In the genomic region with DNA sequence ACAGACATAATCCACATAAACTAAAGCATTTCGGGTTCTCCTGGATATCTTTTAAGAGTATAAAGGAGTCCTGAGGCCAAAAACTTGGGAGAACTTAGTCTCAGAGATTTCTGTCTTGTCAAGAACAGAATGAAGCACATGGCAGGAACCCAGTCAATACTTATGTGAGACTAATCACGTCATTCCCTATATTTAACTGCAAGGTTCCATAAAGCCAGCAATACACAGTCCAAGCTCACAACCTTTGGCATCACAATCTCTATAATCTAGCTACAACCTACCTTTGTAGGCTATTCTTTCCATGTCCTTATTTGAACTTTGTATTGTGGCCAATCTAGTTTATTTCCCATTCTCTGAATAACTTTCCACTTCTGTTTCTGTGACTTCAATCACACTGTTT, we compare ENCODE assay signal across 30 cellular contexts.
A peak's percentile ranks its signal among the peaks of the same experiment; 100 is the strongest.
DNase-seq lines count a peak whose midpoint lies in the region; ATAC-seq, FAIRE-seq and TF ChIP-seq lines count a peak whose summit lies in the region.
"Had no signal": no experiment of that assay in that cellular context is flagged by ENCODE, and none has a peak within 500 bp of the region (broad histone marks: within the 10 kb centered on the region; RNA-seq: fewer than 3 reads in every experiment).

No MANE protein-coding gene starts in this region.

- H3K9ac ChIP-seq in SK-N-MC (ENCODE audit: insufficient read length): no peak overlapping the region
- H3K9ac ChIP-seq: GM23248 had no signal

- no peak for DNase-seq in Right ventricle myocardium superior
- no peak for DNase-seq in right atrium auricular region (ENCODE audit: low spot score)
- DNase-seq in SK-N-MC (ENCODE audit: low read depth, low spot score): no peak
- DNase-seq in left colon: no peak
- peak; percentile 89 for DNase-seq in small intestine
- no peak for DNase-seq in HPDE6-E6E7 (ENCODE audit: extremely low spot score)
- no peak for DNase-seq in OCI-M2 (lab: John Stamatoyannopoulos, UW; ENCODE audit: unreplicated experiment)
- no peak for DNase-seq in breast epithelium (ENCODE audit: low spot score in 2 of 2)
- DNase-seq: ACHN; BE2C; CD8-positive, alpha-beta memory T cell; DMS79 treated with DMSO at 0.1 percent for 48 hours; GF-D8; GM23248; HFFc6; IMR-90; KG1; MM.1S; NCI-H1417; NCI-H1694; NCI-H2029 treated with DMSO at 0.1 percent for 48 hours; NCI-H446 treated with DMSO at 0.1 percent for 48 hours; NCI-H526; NCI-H82; NK-92 treated with Interleukin-12 subunit alpha and Interleukin-12 subunit beta, amount 100 ng/mL, for 24 hours; RPMI8226; SHP77 treated with DMSO at 0.1 percent for 48 hours had no signal

- no peak overlapping the region for H3K4me3 ChIP-seq in right atrium auricular region
- no peak overlapping the region for H3K4me3 ChIP-seq in SK-N-MC
- H3K4me3 ChIP-seq in small intestine (ENCODE audit: low read depth in 1 of 2, low read length in 2 of 2): no peak overlapping the region
- H3K4me3 ChIP-seq in breast epithelium: no peak overlapping the region
- H3K4me3 ChIP-seq: GM23248, HAP-1 had no signal

- no peak for FAIRE-seq in small intestine (lab: Jason Lieb, UNC)
- FAIRE-seq: GM12891 had no signal

- TF ChIP-seq CTCF in right atrium auricular region (IDR thresholded peaks at IDR 0.05): no peak
- TF ChIP-seq CTCF in breast epithelium (IDR thresholded peaks at IDR 0.05): no peak

- H3K27me3 ChIP-seq in right atrium auricular region (no peaks in the 10 kb centered on the region), small intestine (ENCODE audit: control insufficient read depth in 2 of 2, insufficient read depth in 2 of 2, low read length in 2 of 2) (no peaks in the 10 kb centered on the region), breast epithelium (no peaks in the 10 kb centered on the region)
- H3K27me3 ChIP-seq: BE2C had no signal

- WGBS in small intestine, 3 donors: 55 to 76% (median 71%) methylated on average over 2 of the region's 2 CpGs

- intact Hi-C loops in Right ventricle myocardium superior (cut with DNase I): no loop called here
- intact Hi-C loops in left colon (cut with DNase I, micrococcal nuclease): no loop called here
- intact Hi-C loops in breast epithelium (cut with DNase I; ENCODE audit: low total_unique reads): no loop called here

- peak; percentile 68 for ATAC-seq in Right ventricle myocardium superior (ENCODE audit: poor library complexity)
- ATAC-seq in left colon: peak; percentile 100

- no peak for TF ChIP-seq POLR2A in breast epithelium (IDR thresholded peaks at IDR 0.05)

- no peaks in the 10 kb centered on the region for H3K9me3 ChIP-seq in right atrium auricular region
- no peaks in the 10 kb centered on the region for H3K9me3 ChIP-seq in SK-N-MC (ENCODE audit: low read depth, low read length)
- H3K9me3 ChIP-seq in small intestine (ENCODE audit: control insufficient read depth, low read depth): no peaks in the 10 kb centered on the region
- H3K9me3 ChIP-seq in breast epithelium: no peaks in the 10 kb centered on the region
- H3K9me3 ChIP-seq: BE2C, HAP-1 had no signal

- H3K4me1 ChIP-seq in right atrium auricular region: no peaks in the 10 kb centered on the region
- H3K4me1 ChIP-seq in small intestine (ENCODE audit: control insufficient read depth in 2 of 2, insufficient read depth in 1 of 2, low read depth in 1 of 2, low read length in 1 of 2): no peaks in the 10 kb centered on the region
- no peaks in the 10 kb centered on the region for H3K4me1 ChIP-seq in breast epithelium
- H3K4me1 ChIP-seq: BE2C had no signal

- peaks cover 6% of the 10 kb centered on the region for H3K36me3 ChIP-seq in right atrium auricular region
- H3K36me3 ChIP-seq in SK-N-MC (ENCODE audit: insufficient read depth, low read length): peaks cover 30% of the 10 kb centered on the region
- peaks cover 2 to 6% of the 10 kb centered on the region in 2 donors for H3K36me3 ChIP-seq in small intestine (ENCODE audit: control insufficient read depth in 2 of 2, insufficient read depth in 2 of 2, low read length in 2 of 2)
- no peaks in the 10 kb centered on the region for H3K36me3 ChIP-seq in breast epithelium

- H3K27ac ChIP-seq in right atrium auricular region: no peak overlapping the region
- H3K27ac ChIP-seq in SK-N-MC: peak overlapping the region; percentile 81
- H3K27ac ChIP-seq in small intestine (ENCODE audit: low read depth in 1 of 2, low read length in 1 of 2): peak overlapping the region in 1 of 2 donors; percentile 39
- H3K27ac ChIP-seq in breast epithelium: no peak overlapping the region
- H3K27ac ChIP-seq: 22Rv1, GM23248 had no signal
